Comparison of ENCODE assay signal across 22 cellular contexts in the genomic region with DNA sequence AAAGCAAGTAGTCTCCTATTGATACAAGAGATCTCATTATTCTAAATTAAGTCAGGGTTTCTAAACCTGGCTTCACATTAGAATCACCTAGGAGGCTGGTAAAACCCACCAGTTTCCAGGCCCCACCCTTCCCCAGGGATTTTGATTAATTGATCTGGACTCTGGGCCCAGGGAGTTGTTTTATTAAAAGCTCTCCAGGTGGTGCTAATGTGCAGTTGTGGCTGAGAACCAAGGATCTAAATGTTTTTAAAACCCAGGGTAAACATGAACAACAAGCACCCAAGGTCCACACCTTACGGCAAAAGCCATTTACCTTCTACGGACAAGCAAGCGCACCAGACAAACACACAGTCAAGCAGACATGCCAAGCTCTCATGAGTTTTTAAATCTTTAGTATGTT.
DNase-seq lines count a peak whose midpoint lies in the region; ATAC-seq, FAIRE-seq and TF ChIP-seq lines count a peak whose summit lies in the region.
"Had no signal": no experiment of that assay in that cellular context is flagged by ENCODE, and none has a peak within 500 bp of the region (broad histone marks: within the 10 kb centered on the region; RNA-seq: fewer than 3 reads in every experiment).

No MANE protein-coding gene starts in this region.

- CTCF ChIA-PET in A549 (lab: Yijun Ruan, JAX) (interaction anchor here (0.8 to 2.4 kb wide), 4 partner anchors 21 to 80 kb away, joined by 3 to 11 read pairs (median 4); no protein-coding TSS in a partner anchor), Panc1 (lab: Charles Lee) (no interaction called here)

- H3K27ac Mint-ChIP-seq in osteocyte (ENCODE audit: unreplicated experiment) = no peak overlapping the region
- H3K27ac Mint-ChIP-seq: natural killer cell had no signal

- H3K4me2 ChIP-seq in A549 = no peak overlapping the region

- no peak for FAIRE-seq in A549 (lab: Jason Lieb, UNC)

- ATAC-seq in A549 (peak; percentile 19 to 35; a peak in 3 of 6 replicates), Panc1 (no peak), left lung (peak; percentile 60), HG03280 (IDR thresholded peaks at IDR 0.05; ENCODE audit: unreplicated experiment) (no peak)
- no peak for ATAC-seq in activated T-cell treated with anti-CD3 and anti-CD28 coated beads, Interleukin-2, amount 50 U/mL, for 4 hours
- ATAC-seq: left cardiac atrium, natural killer cell had no signal

- TF ChIP-seq POLR2A in A549 (IDR thresholded peaks at IDR 0.05; ENCODE audit: low read length) = no peak

- H3K9me3 ChIP-seq in A549 (no peaks in the 10 kb centered on the region), HUES6 (ENCODE audit: control insufficient read depth, insufficient read depth, low read depth, low read length) (no peaks in the 10 kb centered on the region), Panc1 (ENCODE audit: control insufficient read depth, insufficient read depth, low read depth, low read length) (no peaks in the 10 kb centered on the region), left lung (no peaks in the 10 kb centered on the region)
- H3K9me3 ChIP-seq: ascending aorta, esophagus muscularis mucosa, right atrium auricular region had no signal

- H3K4me1 ChIP-seq in A549 (peaks cover 21% of the 10 kb centered on the region), HUES6 (ENCODE audit: control insufficient read depth, insufficient read depth, low read length) (peaks cover 30% of the 10 kb centered on the region), Panc1 (ENCODE audit: control insufficient read depth, insufficient read depth, low read length) (peaks cover 4% of the 10 kb centered on the region; the same call in 1 of the 2 replicates), left lung (peaks cover 0 to 3% of the 10 kb centered on the region in 2 donors)
- H3K4me1 ChIP-seq: ascending aorta had no signal

- 0 out of 3 replicates have a peak, but pooled peaks have one; percentile 11 for TF ChIP-seq CTCF in A549 (IDR thresholded peaks at IDR 0.05)
- TF ChIP-seq CTCF in Panc1 (IDR thresholded peaks at IDR 0.05) = peak; percentile 40
- no peak for TF ChIP-seq CTCF in left lung (IDR thresholded peaks at IDR 0.05)
- TF ChIP-seq CTCF in osteocyte (IDR thresholded peaks at IDR 0.05) = no peak

- in situ Hi-C loops in Panc1 (cut with HindIII; ENCODE audit: low pct_unique_long_range_greater_than_20kb, low sequenced_read_pairs) = no loop called here

- no peak overlapping the region for H3K4me3 ChIP-seq in A549
- no peak overlapping the region for H3K4me3 ChIP-seq in HUES6 (ENCODE audit: low read depth, low read length)
- no peak overlapping the region for H3K4me3 ChIP-seq in Panc1 (ENCODE audit: low read depth in 2 of 2, low read length in 2 of 2)
- H3K4me3 ChIP-seq in left lung = no peak overlapping the region
- H3K4me3 ChIP-seq: ascending aorta, esophagus muscularis mucosa, right atrium auricular region had no signal

- BruUV-seq in Panc1 (replicated peaks; lab: Mats Ljungman, UMichigan) = no TSS peak

- 93% methylated on average over 3 of the region's 3 CpGs for WGBS in A549 (ENCODE audit: missing lambda C conversion rate)

- no peaks in the 10 kb centered on the region for H3K27me3 ChIP-seq in HUES6 (ENCODE audit: control insufficient read depth, insufficient read depth, low read length)
- no peaks in the 10 kb centered on the region for H3K27me3 ChIP-seq in Panc1 (ENCODE audit: control insufficient read depth, insufficient read depth, low read length)
- H3K27me3 ChIP-seq in left lung = no peaks in the 10 kb centered on the region
- H3K27me3 ChIP-seq: ascending aorta, esophagus muscularis mucosa, right atrium auricular region had no signal

- POLR2A ChIA-PET in A549 (lab: Yijun Ruan, JAX) = no interaction called here
- POLR2A ChIA-PET in Panc1 (lab: Charles Lee) = no interaction called here

- H3K9me3 Mint-ChIP-seq in osteocyte (ENCODE audit: unreplicated experiment) = no peaks in the 10 kb centered on the region
- no peaks in the 10 kb centered on the region for H3K9me3 Mint-ChIP-seq in activated T-cell treated with anti-CD3 and anti-CD28 coated beads, Interleukin-2, amount 50 U/mL, for 4 hours
- H3K9me3 Mint-ChIP-seq: natural killer cell had no signal

- H3K27me3 Mint-ChIP-seq in osteocyte (ENCODE audit: unreplicated experiment) = no peaks in the 10 kb centered on the region
- no peaks in the 10 kb centered on the region for H3K27me3 Mint-ChIP-seq in activated T-cell treated with anti-CD3 and anti-CD28 coated beads, Interleukin-2, amount 50 U/mL, for 4 hours (ENCODE audit: low read depth)

- H3K36me3 Mint-ChIP-seq in osteocyte (ENCODE audit: unreplicated experiment) = no peaks in the 10 kb centered on the region
- peaks cover 4% of the 10 kb centered on the region for H3K36me3 Mint-ChIP-seq in activated T-cell treated with anti-CD3 and anti-CD28 coated beads, Interleukin-2, amount 50 U/mL, for 4 hours (ENCODE audit: insufficient read depth)
- H3K36me3 Mint-ChIP-seq: natural killer cell had no signal

- no peak for TF ChIP-seq EP300 in A549 (IDR thresholded peaks at IDR 0.05)

- H3K36me3 ChIP-seq in HUES6 (ENCODE audit: control insufficient read depth, insufficient read depth, low read length) (no peaks in the 10 kb centered on the region; the same call in 1 of the 2 replicates), Panc1 (ENCODE audit: control insufficient read depth, insufficient read depth, low read length) (no peaks in the 10 kb centered on the region), left lung (no peaks in the 10 kb centered on the region)
- H3K36me3 ChIP-seq: ascending aorta, right atrium auricular region had no signal

- intact Hi-C loops in Panc1 (cut with micrococcal nuclease; ENCODE audit: unreplicated experiment) = no loop called here
- intact Hi-C loops in left lung (cut with DNase I) = no loop called here

- no peak overlapping the region for H3K9ac ChIP-seq in HUES6 (ENCODE audit: low read length)

- no peak overlapping the region for H3K4me3 Mint-ChIP-seq in osteocyte (ENCODE audit: unreplicated experiment)
- H3K4me3 Mint-ChIP-seq in activated T-cell treated with anti-CD3 and anti-CD28 coated beads, Interleukin-2, amount 50 U/mL, for 4 hours = no peak overlapping the region
- H3K4me3 Mint-ChIP-seq: natural killer cell had no signal

- peak; percentile 18 to 22; a peak in 1 of 5 replicates for TF ChIP-seq RAD21 in A549 (conservative IDR thresholded peaks at IDR 0.05 in 1 of 2, IDR thresholded peaks at IDR 0.05 in 1 of 2)

- no peak for DNase-seq in A549 (ENCODE audit: low read depth in 1 of 2, low spot score in 1 of 2)
- DNase-seq in Panc1 (ENCODE audit: low read depth, low spot score) = no peak
- no peak for DNase-seq in left lung
- DNase-seq in osteocyte (ENCODE audit: extremely low spot score, unreplicated experiment) = no peak
- DNase-seq in activated T-cell treated with anti-CD3 and anti-CD28 coated beads, Interleukin-2, amount 50 U/mL, for 4 hours = no peak
- DNase-seq in anterior cingulate cortex (lab: John Stamatoyannopoulos, UW) = no peak
- DNase-seq: activated CD4-positive, CD25-positive, alpha-beta regulatory T cell; activated gamma-delta T cell treated with Interleukin-2 at 50 U/mL for 16 hours; AML-193; cortex of kidney; left cardiac atrium; natural killer cell; NCI-H1048; NCI-H446; stimulated activated CD8-positive, alpha-beta memory T cell treated with anti-CD3 and anti-CD28 coated beads, Interleukin-4, amount 100 ng/mL, for 48 hours; T-helper 1 cell had no signal

- peaks cover 7% of the 10 kb centered on the region for H3K4me1 Mint-ChIP-seq in osteocyte (ENCODE audit: unreplicated experiment)
- H3K4me1 Mint-ChIP-seq in activated T-cell treated with anti-CD3 and anti-CD28 coated beads, Interleukin-2, amount 50 U/mL, for 4 hours (ENCODE audit: low read depth) = no peaks in the 10 kb centered on the region

- H3K27ac ChIP-seq in A549 (no peak overlapping the region), HUES6 (ENCODE audit: low read depth, low read length) (0 out of 2 replicates have a peak overlapping the region, but pooled peaks have one; percentile 21), Panc1 (ENCODE audit: low read length) (no peak overlapping the region), left lung (no peak overlapping the region)
- H3K27ac ChIP-seq: ascending aorta, esophagus muscularis mucosa, right atrium auricular region, RWPE1 had no signal

TF ChIP-seq in A549, 52 proteins besides CTCF, POLR2A, EP300 and RAD21:
- TF ChIP-seq, protein P1, sequence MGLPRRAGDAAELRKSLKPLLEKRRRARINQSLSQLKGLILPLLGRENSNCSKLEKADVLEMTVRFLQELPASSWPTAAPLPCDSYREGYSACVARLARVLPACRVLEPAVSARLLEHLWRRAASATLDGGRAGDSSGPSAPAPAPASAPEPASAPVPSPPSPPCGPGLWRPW (IDR thresholded peaks at IDR 0.05) = no peak
- TF ChIP-seq HOXB13 (CRISPR knock-in tag; IDR thresholded peaks at IDR 0.05; ENCODE audit: low read depth) = no peak

Comparison
In these comparisons a context has a peak if more than half of its experiments do, and no peak if none do; other contexts are left out.
1. ATAC-seq: peak in A549 (2 of 2) and left lung (single experiment); none in Panc1 (single experiment), activated T-cell treated with anti-CD3 and anti-CD28 coated beads, Interleukin-2, amount 50 U/mL, for 4 hours (0 of 2) and HG03280 (single experiment).
2. CTCF ChIP-seq: peak in A549 (single experiment) and Panc1 (single experiment); none in left lung (0 of 2) and osteocyte (single experiment).